ENCODE assay signal across 1 cellular context in the genomic region with DNA sequence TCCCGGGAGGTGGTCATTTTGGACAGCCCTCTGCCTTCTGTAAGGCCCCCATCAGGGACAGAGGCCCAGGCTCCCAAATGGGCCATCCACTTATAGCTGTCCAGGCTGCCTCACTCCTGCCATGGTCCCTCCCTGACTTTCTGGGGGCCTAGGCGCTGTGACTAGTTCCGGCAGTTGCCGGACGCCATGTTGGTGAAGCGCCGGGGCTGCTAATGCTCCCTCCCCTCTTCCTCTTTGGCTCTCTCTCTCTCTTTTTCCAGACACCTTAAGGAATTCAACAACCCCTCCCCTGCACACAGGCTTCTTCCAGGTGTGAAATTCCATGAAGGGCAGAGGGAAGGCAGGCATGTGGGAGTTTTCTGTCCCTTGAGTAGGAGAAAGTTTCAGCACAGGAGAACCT.
TF ChIP-seq lines count a peak whose summit lies in the region.

No MANE protein-coding gene starts in this region.

TF ChIP-seq in K562, 482 proteins besides CTCF, POLR2A, EP300 and RAD21 (continued from another document):
- TF ChIP-seq, protein P1, sequence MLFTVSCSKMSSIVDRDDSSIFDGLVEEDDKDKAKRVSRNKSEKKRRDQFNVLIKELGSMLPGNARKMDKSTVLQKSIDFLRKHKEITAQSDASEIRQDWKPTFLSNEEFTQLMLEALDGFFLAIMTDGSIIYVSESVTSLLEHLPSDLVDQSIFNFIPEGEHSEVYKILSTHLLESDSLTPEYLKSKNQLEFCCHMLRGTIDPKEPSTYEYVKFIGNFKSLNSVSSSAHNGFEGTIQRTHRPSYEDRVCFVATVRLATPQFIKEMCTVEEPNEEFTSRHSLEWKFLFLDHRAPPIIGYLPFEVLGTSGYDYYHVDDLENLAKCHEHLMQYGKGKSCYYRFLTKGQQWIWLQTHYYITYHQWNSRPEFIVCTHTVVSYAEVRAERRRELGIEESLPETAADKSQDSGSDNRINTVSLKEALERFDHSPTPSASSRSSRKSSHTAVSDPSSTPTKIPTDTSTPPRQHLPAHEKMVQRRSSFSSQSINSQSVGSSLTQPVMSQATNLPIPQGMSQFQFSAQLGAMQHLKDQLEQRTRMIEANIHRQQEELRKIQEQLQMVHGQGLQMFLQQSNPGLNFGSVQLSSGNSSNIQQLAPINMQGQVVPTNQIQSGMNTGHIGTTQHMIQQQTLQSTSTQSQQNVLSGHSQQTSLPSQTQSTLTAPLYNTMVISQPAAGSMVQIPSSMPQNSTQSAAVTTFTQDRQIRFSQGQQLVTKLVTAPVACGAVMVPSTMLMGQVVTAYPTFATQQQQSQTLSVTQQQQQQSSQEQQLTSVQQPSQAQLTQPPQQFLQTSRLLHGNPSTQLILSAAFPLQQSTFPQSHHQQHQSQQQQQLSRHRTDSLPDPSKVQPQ (CRISPR knock-in tag; IDR thresholded peaks at IDR 0.05; ENCODE audit: borderline replicate concordance), result no peak
- no peak for TF ChIP-seq RCOR1 (IDR thresholded peaks at IDR 0.05; ENCODE audit: borderline replicate concordance in 1 of 2, low read depth in 2 of 2, low read length in 2 of 2)
- TF ChIP-seq SRSF1 (IDR thresholded peaks at IDR 0.05; ENCODE audit: low read depth, low read length), result no peak
- no peak for TF ChIP-seq C11orf30 (IDR thresholded peaks at IDR 0.05; ENCODE audit: low read depth)
- no peak for TF ChIP-seq SAFB2 (IDR thresholded peaks at IDR 0.05; ENCODE audit: borderline replicate concordance, low read depth, low read length, severe bottlenecking)
- TF ChIP-seq, protein P2, sequence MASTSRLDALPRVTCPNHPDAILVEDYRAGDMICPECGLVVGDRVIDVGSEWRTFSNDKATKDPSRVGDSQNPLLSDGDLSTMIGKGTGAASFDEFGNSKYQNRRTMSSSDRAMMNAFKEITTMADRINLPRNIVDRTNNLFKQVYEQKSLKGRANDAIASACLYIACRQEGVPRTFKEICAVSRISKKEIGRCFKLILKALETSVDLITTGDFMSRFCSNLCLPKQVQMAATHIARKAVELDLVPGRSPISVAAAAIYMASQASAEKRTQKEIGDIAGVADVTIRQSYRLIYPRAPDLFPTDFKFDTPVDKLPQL (IDR thresholded peaks at IDR 0.05; ENCODE audit: extremely low read depth, insufficient read length), result no peak
- TF ChIP-seq ZNF324 (CRISPR knock-in tag; IDR thresholded peaks at IDR 0.05), result no peak
- no peak for TF ChIP-seq NCOA1 (IDR thresholded peaks at IDR 0.05; ENCODE audit: low read depth)
- TF ChIP-seq ZNF696 (CRISPR knock-in tag; conservative IDR thresholded peaks at IDR 0.05), result no peak
- TF ChIP-seq, protein P3, sequence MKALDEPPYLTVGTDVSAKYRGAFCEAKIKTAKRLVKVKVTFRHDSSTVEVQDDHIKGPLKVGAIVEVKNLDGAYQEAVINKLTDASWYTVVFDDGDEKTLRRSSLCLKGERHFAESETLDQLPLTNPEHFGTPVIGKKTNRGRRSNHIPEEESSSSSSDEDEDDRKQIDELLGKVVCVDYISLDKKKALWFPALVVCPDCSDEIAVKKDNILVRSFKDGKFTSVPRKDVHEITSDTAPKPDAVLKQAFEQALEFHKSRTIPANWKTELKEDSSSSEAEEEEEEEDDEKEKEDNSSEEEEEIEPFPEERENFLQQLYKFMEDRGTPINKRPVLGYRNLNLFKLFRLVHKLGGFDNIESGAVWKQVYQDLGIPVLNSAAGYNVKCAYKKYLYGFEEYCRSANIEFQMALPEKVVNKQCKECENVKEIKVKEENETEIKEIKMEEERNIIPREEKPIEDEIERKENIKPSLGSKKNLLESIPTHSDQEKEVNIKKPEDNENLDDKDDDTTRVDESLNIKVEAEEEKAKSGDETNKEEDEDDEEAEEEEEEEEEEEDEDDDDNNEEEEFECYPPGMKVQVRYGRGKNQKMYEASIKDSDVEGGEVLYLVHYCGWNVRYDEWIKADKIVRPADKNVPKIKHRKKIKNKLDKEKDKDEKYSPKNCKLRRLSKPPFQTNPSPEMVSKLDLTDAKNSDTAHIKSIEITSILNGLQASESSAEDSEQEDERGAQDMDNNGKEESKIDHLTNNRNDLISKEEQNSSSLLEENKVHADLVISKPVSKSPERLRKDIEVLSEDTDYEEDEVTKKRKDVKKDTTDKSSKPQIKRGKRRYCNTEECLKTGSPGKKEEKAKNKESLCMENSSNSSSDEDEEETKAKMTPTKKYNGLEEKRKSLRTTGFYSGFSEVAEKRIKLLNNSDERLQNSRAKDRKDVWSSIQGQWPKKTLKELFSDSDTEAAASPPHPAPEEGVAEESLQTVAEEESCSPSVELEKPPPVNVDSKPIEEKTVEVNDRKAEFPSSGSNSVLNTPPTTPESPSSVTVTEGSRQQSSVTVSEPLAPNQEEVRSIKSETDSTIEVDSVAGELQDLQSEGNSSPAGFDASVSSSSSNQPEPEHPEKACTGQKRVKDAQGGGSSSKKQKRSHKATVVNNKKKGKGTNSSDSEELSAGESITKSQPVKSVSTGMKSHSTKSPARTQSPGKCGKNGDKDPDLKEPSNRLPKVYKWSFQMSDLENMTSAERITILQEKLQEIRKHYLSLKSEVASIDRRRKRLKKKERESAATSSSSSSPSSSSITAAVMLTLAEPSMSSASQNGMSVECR (CRISPR knock-in tag; IDR thresholded peaks at IDR 0.05), result no peak
- TF ChIP-seq RFX1 (IDR thresholded peaks at IDR 0.05), result no peak
- no peak for TF ChIP-seq NFXL1 (CRISPR knock-in tag; IDR thresholded peaks at IDR 0.05)
